ENCODE assay signal across 24 cellular contexts in genomic region chr4:25308761-25309160, GRCh38. TPM values are rescaled to one million over a fixed set of nuclear protein-coding genes. Genes with fewer than 3 reads are reported as not detected.
DNase-seq lines count a peak whose midpoint lies in the region; TF ChIP-seq lines count a peak whose summit lies in the region.
"Had no signal": no experiment of that assay in that cellular context is flagged by ENCODE, and none has a peak within 500 bp of the region (broad histone marks: within the 10 kb centered on the region; RNA-seq: fewer than 3 reads in every experiment).

No MANE protein-coding gene starts in this region.

- intact Hi-C loops in testis (cut with DNase I; ENCODE audit: low total_unique reads) = no loop called here
- intact Hi-C loops in adrenal gland (cut with DNase I) = loop anchor here in 1 of 2 donors (5.0 kb wide), 1 partner anchor 59 kb away; no protein-coding TSS in a partner anchor

- DNase-seq in HFF-Myc (ENCODE audit: extremely low read depth, low read depth) = peak; percentile 25
- peak; percentile 62 for DNase-seq in RPMI7951 (ENCODE audit: low read depth)
- peak; percentile 36 for DNase-seq in glomerular visceral epithelial cell (ENCODE audit: extremely low spot score)
- DNase-seq in testis = no peak
- no peak for DNase-seq in adrenal gland
- DNase-seq in stimulated activated naive CD4-positive, alpha-beta T cell treated with Interleukin-2 at 50 U/mL for 16 hours (lab: John Stamatoyannopoulos, UW) = no peak
- DNase-seq in hippocampal formation (lab: John Stamatoyannopoulos, UW) = no peak
- DNase-seq: activated CD4-positive, alpha-beta T cell treated with anti-CD3 and anti-CD28 coated beads, Interleukin-2, amount 50 U/mL, for 48 hours; activated CD4-positive, CD25-positive, alpha-beta regulatory T cell; activated CD8-positive, alpha-beta memory T cell treated with anti-CD3 and anti-CD28 coated beads, Interleukin-2, amount 50 U/mL, for 4 hours; CD4-positive, CD25-positive, alpha-beta regulatory T cell; central memory CD4-positive, alpha-beta T cell; dermis blood vessel endothelial cell; head of caudate nucleus; mesendoderm; naive thymus-derived CD4-positive, alpha-beta T cell; NCI-H1105; NCI-H2081 treated with DMSO at 0.1 percent for 48 hours; NCI-H446; occipital lobe; SHP77; spleen; stimulated activated CD4-positive, alpha-beta T cell treated with anti-CD3 and anti-CD28 coated beads, Interleukin-2, amount 100 ng/mL, for 48 hours had no signal

- no peak for TF ChIP-seq CTCF in HFF-Myc (IDR thresholded peaks at IDR 0.05; ENCODE audit: low read depth, low read length, missing control alignments)
- TF ChIP-seq CTCF in testis (IDR thresholded peaks at IDR 0.05) = no peak
- no peak for TF ChIP-seq CTCF in adrenal gland (IDR thresholded peaks at IDR 0.05)

- H3K9me3 ChIP-seq in testis (no peaks in the 10 kb centered on the region), adrenal gland (replicated peaks in 1 of 3) (no peaks in the 10 kb centered on the region)
- H3K9me3 ChIP-seq: ascending aorta, spleen had no signal

- no peaks in the 10 kb centered on the region for H3K27me3 ChIP-seq in testis
- no peaks in the 10 kb centered on the region for H3K27me3 ChIP-seq in adrenal gland
- H3K27me3 ChIP-seq: ascending aorta had no signal

- H3K4me3 ChIP-seq in HFF-Myc (replicated peaks; ENCODE audit: low read depth, low read length) (no peak overlapping the region), testis (no peak overlapping the region), adrenal gland (no peak overlapping the region)
- H3K4me3 ChIP-seq: ascending aorta, spleen had no signal

- TF ChIP-seq POLR2A in testis (IDR thresholded peaks at IDR 0.05) (no peak), adrenal gland (IDR thresholded peaks at IDR 0.05) (no peak)

- WGBS in testis, 2 donors = 42 to 55% methylated on average over 7 of the region's 7 CpGs
- 40 to 55% (median 51%) methylated on average over 7 of the region's 7 CpGs for WGBS in adrenal gland, 4 donors

- peak overlapping the region; percentile 39 to 45 for H3K27ac ChIP-seq in testis
- no peak overlapping the region for H3K27ac ChIP-seq in adrenal gland
- H3K27ac ChIP-seq: ascending aorta, spleen had no signal

- no peaks in the 10 kb centered on the region for H3K36me3 ChIP-seq in testis (ENCODE audit: low read depth, missing control alignments)
- no peaks in the 10 kb centered on the region for H3K36me3 ChIP-seq in adrenal gland (replicated peaks in 1 of 2)
- H3K36me3 ChIP-seq: ascending aorta, spleen had no signal

- H3K4me1 ChIP-seq in testis = peaks cover 19% of the 10 kb centered on the region
- peaks cover 0 to 6% of the 10 kb centered on the region in 2 donors for H3K4me1 ChIP-seq in adrenal gland (replicated peaks in 1 of 2)

RNA-seq across cellular contexts. Expression of gene ZCCHC4, which starts 3.8 kb away (rescaled TPM):
- total RNA-seq in RPMI7951 (2014; rRNA removed; shearing (Covaris generic)) = 9.7 and 11.9 TPM in 2 replicates
- total RNA-seq in testis (10 to 100 TPM; 27.3 to 27.5 TPM), adrenal gland (10 to 100 TPM in 4 of 8 donors, 1 to 10 TPM in 4; 4.8 to 14.5 (median 10.5) TPM)
- polyA plus RNA-seq in testis (ENCODE audit: insufficient read depth, low read depth, low replicate concordance) (10.3 TPM), adrenal gland (10 to 100 TPM in 1 of 3 donors, 1 to 10 TPM in 2; 6.8 to 10.9 (median 8.4) TPM)

Comparison
In these comparisons a context has a peak if more than half of its experiments do, and no peak if none do; other contexts are left out.
1. DNase-seq: peak in HFF-Myc (single experiment), RPMI7951 (single experiment) and glomerular visceral epithelial cell (single experiment); none in testis (single experiment), adrenal gland (0 of 7), stimulated activated naive CD4-positive, alpha-beta T cell treated with Interleukin-2 at 50 U/mL for 16 hours (single experiment) and hippocampal formation (0 of 2).
2. H3K27ac ChIP-seq: peak in testis (2 of 2); none in adrenal gland (0 of 5).